13 cellular contexts compared by ENCODE assay signal in genomic region chr5:67211926-67212325, GRCh38. TPM values are rescaled to one million over a fixed set of nuclear protein-coding genes. Genes with fewer than 3 reads are reported as not detected.
DNase-seq lines count a peak whose midpoint lies in the region; ATAC-seq and TF ChIP-seq lines count a peak whose summit lies in the region.
"Had no signal": no experiment of that assay in that cellular context is flagged by ENCODE, and none has a peak within 500 bp of the region (broad histone marks: within the 10 kb centered on the region; RNA-seq: fewer than 3 reads in every experiment).

No MANE protein-coding gene starts in this region.

- H3K9me3 ChIP-seq in DND-41 (ENCODE audit: insufficient read depth, low read length, severe bottlenecking) (no peaks in the 10 kb centered on the region), gastroesophageal sphincter (no peaks in the 10 kb centered on the region)
- H3K9me3 ChIP-seq: testis had no signal

- ATAC-seq in DND-41 (ENCODE audit: insufficient read depth, low read depth) (no peak), gastroesophageal sphincter (no peak), GM21576 (IDR thresholded peaks at IDR 0.05; ENCODE audit: unreplicated experiment) (no peak)
- ATAC-seq: K562, sciatic nerve had no signal

- no peak for TF ChIP-seq EP300 in gastroesophageal sphincter (IDR thresholded peaks at IDR 0.05)

- no peak for TF ChIP-seq POLR2A in gastroesophageal sphincter (IDR thresholded peaks at IDR 0.05)

- 0 out of 2 replicates have a peak overlapping the region, but pooled peaks have one; percentile 14 for H2AFZ ChIP-seq in DND-41 (ENCODE audit: low read depth, low read length)

- H3K4me1 ChIP-seq in DND-41 (ENCODE audit: insufficient read depth, low read length) (peaks cover 52% of the 10 kb centered on the region), gastroesophageal sphincter (peaks cover 0 to 28% (median 6%) of the 10 kb centered on the region in 3 donors)

- H3K4me2 ChIP-seq in DND-41 (ENCODE audit: insufficient read depth, low read length): no peak overlapping the region

- no peak overlapping the region for H3K9ac ChIP-seq in DND-41 (ENCODE audit: low read depth, low read length)

- H3K27me3 ChIP-seq in DND-41 (ENCODE audit: insufficient read depth, low read length, poor library complexity): no peaks in the 10 kb centered on the region
- H3K27me3 ChIP-seq in gastroesophageal sphincter: no peaks in the 10 kb centered on the region
- H3K27me3 ChIP-seq: testis had no signal

- H3K4me3 ChIP-seq in DND-41 (ENCODE audit: low read depth in 1 of 2, low read length in 2 of 2) (no peak overlapping the region), epithelial cell of esophagus (ENCODE audit: low read length) (no peak overlapping the region), gastroesophageal sphincter (no peak overlapping the region)
- H3K4me3 ChIP-seq: K562, testis had no signal

- H4K20me1 ChIP-seq in DND-41 (ENCODE audit: insufficient read depth, low read length): no peaks in the 10 kb centered on the region

- H3K36me3 ChIP-seq in DND-41 (ENCODE audit: insufficient read depth, low read length) (no peaks in the 10 kb centered on the region), gastroesophageal sphincter (no peaks in the 10 kb centered on the region)

- DNase-seq in DND-41: no peak
- peak; percentile 39 for DNase-seq in RKO (ENCODE audit: low spot score)
- DNase-seq in epithelial cell of esophagus (ENCODE audit: low read depth): peak; percentile 91
- DNase-seq in non-pigmented ciliary epithelial cell (ENCODE audit: low read depth): peak; percentile 74
- DNase-seq in NCI-H524 (lab: John Stamatoyannopoulos, UW): no peak
- no peak for DNase-seq in NCI-H345 treated with DMSO at 0.1 percent for 48 hours (lab: John Stamatoyannopoulos, UW; ENCODE audit: unreplicated experiment)
- DNase-seq: activated naive CD8-positive, alpha-beta T cell treated with anti-CD3 and anti-CD28 coated beads for 36 hours; DMS153; testis had no signal

- TF ChIP-seq CTCF in DND-41 (IDR thresholded peaks at IDR 0.05; ENCODE audit: borderline replicate concordance, extremely low read depth, low read length, poor library complexity, severe bottlenecking) (no peak), epithelial cell of esophagus (IDR thresholded peaks at IDR 0.05; ENCODE audit: insufficient read depth, low read depth, low read length, missing control alignments) (peak; percentile 21), gastroesophageal sphincter (IDR thresholded peaks at IDR 0.05) (no peak)

- H3K27ac ChIP-seq in DND-41 (ENCODE audit: low read length): no peak overlapping the region
- no peak overlapping the region for H3K27ac ChIP-seq in gastroesophageal sphincter
- H3K27ac ChIP-seq: testis had no signal

- peaks cover 3% of the 10 kb centered on the region; the same call in 1 of the 2 replicates for H3K79me2 ChIP-seq in DND-41 (ENCODE audit: insufficient read depth, low read length)

- WGBS in gastroesophageal sphincter (ENCODE audit: low coverage in 1 of 2), 2 donors: 56 to 73% methylated on average over 1 to 2 of the region's 2 CpGs

RNA-seq across cellular contexts. Expression of gene CD180, which starts 15.3 kb away (rescaled TPM):
- total RNA-seq in gastroesophageal sphincter: 1 to 10 TPM in 2 of 4 donors, under 1 TPM in 1, not detected in 1; 0.27 to 2.2 (median 1.2) TPM

Comparison
In these comparisons a context has a peak if more than half of its experiments do, and no peak if none do; other contexts are left out.
1. DNase-seq: peak in RKO (single experiment), epithelial cell of esophagus (single experiment) and non-pigmented ciliary epithelial cell (single experiment); none in DND-41 (single experiment), NCI-H524 (0 of 2) and NCI-H345 treated with DMSO at 0.1 percent for 48 hours (single experiment).